ENCODE assay signal across 16 cellular contexts in genomic region chr5:119345861-119346260, GRCh38. TPM values are rescaled to one million over a fixed set of nuclear protein-coding genes. Genes with fewer than 3 reads are reported as not detected.
DNase-seq lines count a peak whose midpoint lies in the region; ATAC-seq and TF ChIP-seq lines count a peak whose summit lies in the region.
"Had no signal": no experiment of that assay in that cellular context is flagged by ENCODE, and none has a peak within 500 bp of the region (broad histone marks: within the 10 kb centered on the region; RNA-seq: fewer than 3 reads in every experiment).

No MANE protein-coding gene starts in this region.

- TF ChIP-seq CTCF in heart right ventricle (IDR thresholded peaks at IDR 0.05) (no peak), chondrocyte (IDR thresholded peaks at IDR 0.05) (no peak)

- DNase-seq in activated CD4-positive, alpha-beta T cell treated with anti-CD3 and anti-CD28 coated beads, Interleukin-2, amount 10 ng/mL, durations not matched to agents 24 days and 14 days = no peak
- no peak for DNase-seq in activated CD4-positive, alpha-beta T cell treated with anti-CD3 and anti-CD28 coated beads for 48 hours
- no peak for DNase-seq in activated CD8-positive, alpha-beta T cell treated with anti-CD3 and anti-CD28 coated beads, Interleukin-2, amount 10 ng/mL, durations not matched to agents 7 days and 5 days
- no peak for DNase-seq in natural killer cell treated with Interleukin-12 subunit alpha and Interleukin-12 subunit beta and Interleukin-15 and Interleukin-18, amount 100 ng/mL, for 72 hours (ENCODE audit: low spot score)
- no peak for DNase-seq in NCI-H524 (lab: John Stamatoyannopoulos, UW)
- DNase-seq in heart right ventricle = no peak
- DNase-seq in chondrocyte (ENCODE audit: low spot score) = no peak
- DNase-seq: ACHN; activated CD8-positive, alpha-beta memory T cell treated with anti-CD3 and anti-CD28 coated beads for 24 hours; NCI-H187; NCI-H510A treated with DMSO at 0.1 percent for 48 hours; RPMI8226; stimulated activated CD4-positive, alpha-beta T cell treated with anti-CD3 and anti-CD28 coated beads, Interleukin-1b, Interleukin-23, amount 100 ng/mL, for 48 hours; trophoblast cell had no signal

- intact Hi-C loops in activated CD4-positive, alpha-beta T cell treated with anti-CD3 and anti-CD28 coated beads, Interleukin-2, amount 10 ng/mL, durations not matched to agents 24 days and 14 days (cut with micrococcal nuclease) = no loop called here
- intact Hi-C loops in heart right ventricle (cut with DNase I) = loop anchor here in 1 of 10 donors (10.0 kb wide), 1 partner anchor 59 kb away; no protein-coding TSS in a partner anchor

- H3K36me3 Mint-ChIP-seq in activated CD4-positive, alpha-beta T cell treated with anti-CD3 and anti-CD28 coated beads, Interleukin-2, amount 10 ng/mL, durations not matched to agents 24 days and 14 days (ENCODE audit: low read depth) = peaks cover 39% of the 10 kb centered on the region
- peaks cover 59% of the 10 kb centered on the region for H3K36me3 Mint-ChIP-seq in activated CD8-positive, alpha-beta T cell treated with anti-CD3 and anti-CD28 coated beads, Interleukin-2, amount 10 ng/mL, durations not matched to agents 7 days and 5 days (ENCODE audit: low read depth)
- peaks cover 4% of the 10 kb centered on the region for H3K36me3 Mint-ChIP-seq in natural killer cell treated with Interleukin-12 subunit alpha and Interleukin-12 subunit beta and Interleukin-15 and Interleukin-18, amount 100 ng/mL, for 72 hours
- H3K36me3 Mint-ChIP-seq in chondrocyte (ENCODE audit: low read depth) = no peaks in the 10 kb centered on the region

- no peak overlapping the region for H3K4me3 ChIP-seq in heart right ventricle
- H3K4me3 ChIP-seq: right atrium auricular region had no signal

- no peaks in the 10 kb centered on the region for H3K27me3 Mint-ChIP-seq in activated CD4-positive, alpha-beta T cell treated with anti-CD3 and anti-CD28 coated beads, Interleukin-2, amount 10 ng/mL, durations not matched to agents 24 days and 14 days
- no peaks in the 10 kb centered on the region for H3K27me3 Mint-ChIP-seq in activated CD8-positive, alpha-beta T cell treated with anti-CD3 and anti-CD28 coated beads, Interleukin-2, amount 10 ng/mL, durations not matched to agents 7 days and 5 days (ENCODE audit: low read depth)
- H3K27me3 Mint-ChIP-seq in natural killer cell treated with Interleukin-12 subunit alpha and Interleukin-12 subunit beta and Interleukin-15 and Interleukin-18, amount 100 ng/mL, for 72 hours = no peaks in the 10 kb centered on the region
- no peaks in the 10 kb centered on the region for H3K27me3 Mint-ChIP-seq in chondrocyte (ENCODE audit: low read depth)

- H3K27me3 ChIP-seq in heart right ventricle = no peaks in the 10 kb centered on the region
- H3K27me3 ChIP-seq: right atrium auricular region had no signal

- peak overlapping the region; percentile 88 for H3K27ac Mint-ChIP-seq in activated CD4-positive, alpha-beta T cell treated with anti-CD3 and anti-CD28 coated beads, Interleukin-2, amount 10 ng/mL, durations not matched to agents 24 days and 14 days
- H3K27ac Mint-ChIP-seq in activated CD8-positive, alpha-beta T cell treated with anti-CD3 and anti-CD28 coated beads, Interleukin-2, amount 10 ng/mL, durations not matched to agents 7 days and 5 days = peak overlapping the region; percentile 46
- peak overlapping the region; percentile 99 for H3K27ac Mint-ChIP-seq in natural killer cell treated with Interleukin-12 subunit alpha and Interleukin-12 subunit beta and Interleukin-15 and Interleukin-18, amount 100 ng/mL, for 72 hours
- no peak overlapping the region for H3K27ac Mint-ChIP-seq in chondrocyte (ENCODE audit: unreplicated experiment)

- POLR2A ChIA-PET in activated CD8-positive, alpha-beta T cell treated with anti-CD3 and anti-CD28 coated beads, Interleukin-2, amount 10 ng/mL, durations not matched to agents 7 days and 5 days (lab: Charles Lee) = interaction anchor here (1.1 to 19.3 kb wide), 2 partner anchors 16 to 73 kb away, joined by 4 to 280 read pairs; partner anchors contain the start of gene TNFAIP8

- H3K4me3 Mint-ChIP-seq in activated CD4-positive, alpha-beta T cell treated with anti-CD3 and anti-CD28 coated beads, Interleukin-2, amount 10 ng/mL, durations not matched to agents 24 days and 14 days = peak overlapping the region; percentile 73
- peak overlapping the region; percentile 38 for H3K4me3 Mint-ChIP-seq in activated CD8-positive, alpha-beta T cell treated with anti-CD3 and anti-CD28 coated beads, Interleukin-2, amount 10 ng/mL, durations not matched to agents 7 days and 5 days
- H3K4me3 Mint-ChIP-seq in natural killer cell treated with Interleukin-12 subunit alpha and Interleukin-12 subunit beta and Interleukin-15 and Interleukin-18, amount 100 ng/mL, for 72 hours = peak overlapping the region; percentile 85
- H3K4me3 Mint-ChIP-seq in chondrocyte (ENCODE audit: unreplicated experiment) = no peak overlapping the region

- ATAC-seq in activated CD8-positive, alpha-beta T cell treated with anti-CD3 and anti-CD28 coated beads, Interleukin-2, amount 10 ng/mL, durations not matched to agents 7 days and 5 days = no peak
- ATAC-seq in natural killer cell treated with Interleukin-12 subunit alpha and Interleukin-12 subunit beta and Interleukin-15 and Interleukin-18, amount 100 ng/mL, for 72 hours = no peak
- no peak for ATAC-seq in heart right ventricle

- peaks cover 19% of the 10 kb centered on the region; the same call in 1 of the 2 replicates for H3K36me3 ChIP-seq in KOPT-K1 (ENCODE audit: insufficient read depth, low read length)
- H3K36me3 ChIP-seq in heart right ventricle = no peaks in the 10 kb centered on the region
- H3K36me3 ChIP-seq: right atrium auricular region had no signal

- H3K9me3 Mint-ChIP-seq in activated CD4-positive, alpha-beta T cell treated with anti-CD3 and anti-CD28 coated beads, Interleukin-2, amount 10 ng/mL, durations not matched to agents 24 days and 14 days = no peaks in the 10 kb centered on the region
- no peaks in the 10 kb centered on the region for H3K9me3 Mint-ChIP-seq in activated CD8-positive, alpha-beta T cell treated with anti-CD3 and anti-CD28 coated beads, Interleukin-2, amount 10 ng/mL, durations not matched to agents 7 days and 5 days (ENCODE audit: insufficient read depth)
- peaks cover 2% of the 10 kb centered on the region for H3K9me3 Mint-ChIP-seq in natural killer cell treated with Interleukin-12 subunit alpha and Interleukin-12 subunit beta and Interleukin-15 and Interleukin-18, amount 100 ng/mL, for 72 hours
- H3K9me3 Mint-ChIP-seq in chondrocyte (ENCODE audit: low read depth) = no peaks in the 10 kb centered on the region

- H3K9me3 ChIP-seq in KOPT-K1 (ENCODE audit: insufficient read depth, low read length, poor library complexity, severe bottlenecking) = no peaks in the 10 kb centered on the region
- H3K9me3 ChIP-seq in heart right ventricle = no peaks in the 10 kb centered on the region
- H3K9me3 ChIP-seq: right atrium auricular region had no signal

- CTCF ChIA-PET in activated CD8-positive, alpha-beta T cell treated with anti-CD3 and anti-CD28 coated beads, Interleukin-2, amount 10 ng/mL, durations not matched to agents 7 days and 5 days (lab: Charles Lee) = interaction anchor here (1.1 to 21.9 kb wide), 7 partner anchors 8 to 324 kb away, joined by 3 to 274 read pairs (median 4); partner anchors contain the start of gene TNFAIP8

- H3K4me1 Mint-ChIP-seq in activated CD4-positive, alpha-beta T cell treated with anti-CD3 and anti-CD28 coated beads, Interleukin-2, amount 10 ng/mL, durations not matched to agents 24 days and 14 days = peaks cover 88% of the 10 kb centered on the region
- peaks cover 93% of the 10 kb centered on the region for H3K4me1 Mint-ChIP-seq in activated CD8-positive, alpha-beta T cell treated with anti-CD3 and anti-CD28 coated beads, Interleukin-2, amount 10 ng/mL, durations not matched to agents 7 days and 5 days (ENCODE audit: low read depth)
- peaks cover 86 to 98% of the 10 kb centered on the region in 2 donors for H3K4me1 Mint-ChIP-seq in natural killer cell treated with Interleukin-12 subunit alpha and Interleukin-12 subunit beta and Interleukin-15 and Interleukin-18, amount 100 ng/mL, for 72 hours (ENCODE audit: low read depth in 2 of 2)
- peaks cover 29% of the 10 kb centered on the region for H3K4me1 Mint-ChIP-seq in chondrocyte (ENCODE audit: low read depth)

- H3K4me1 ChIP-seq in heart right ventricle = peaks cover 0 to 75% (median 0%) of the 10 kb centered on the region in 9 donors
- H3K4me1 ChIP-seq: right atrium auricular region had no signal

- 55 to 67% methylated on average over 3 of the region's 3 CpGs for WGBS in heart right ventricle, 2 donors

- H3K27ac ChIP-seq in KOPT-K1 (ENCODE audit: low read depth, low read length, poor library complexity, severe bottlenecking) (peak overlapping the region; percentile 53), heart right ventricle (peak overlapping the region in 1 of 10 donors; percentile 13)
- H3K27ac ChIP-seq: right atrium auricular region had no signal

RNA-seq across cellular contexts. Expression of gene TNFAIP8, which starts 10.0 kb away (rescaled TPM):
- 188 and 193 TPM in 2 replicates for total RNA-seq in activated CD4-positive, alpha-beta T cell treated with anti-CD3 and anti-CD28 coated beads, Interleukin-2, amount 10 ng/mL, durations not matched to agents 24 days and 14 days
- total RNA-seq in activated CD8-positive, alpha-beta T cell treated with anti-CD3 and anti-CD28 coated beads, Interleukin-2, amount 10 ng/mL, durations not matched to agents 7 days and 5 days = 100 to 1,000 TPM; 123 to 127 TPM
- total RNA-seq in natural killer cell treated with Interleukin-12 subunit alpha and Interleukin-12 subunit beta and Interleukin-15 and Interleukin-18, amount 100 ng/mL, for 72 hours = 100 to 1,000 TPM; 131 to 333 TPM
- total RNA-seq in heart right ventricle (10 to 100 TPM in 6 of 10 donors, 1 to 10 TPM in 4; 3.3 to 30.8 (median 10.1) TPM), chondrocyte (15.0 to 22.3 TPM (median 19.5 TPM) in 3 replicates)
- 1 to 10 TPM; 6.1 to 7.4 TPM for polyA plus RNA-seq in heart right ventricle
